8 cellular contexts compared by ENCODE assay signal in the genomic region with DNA sequence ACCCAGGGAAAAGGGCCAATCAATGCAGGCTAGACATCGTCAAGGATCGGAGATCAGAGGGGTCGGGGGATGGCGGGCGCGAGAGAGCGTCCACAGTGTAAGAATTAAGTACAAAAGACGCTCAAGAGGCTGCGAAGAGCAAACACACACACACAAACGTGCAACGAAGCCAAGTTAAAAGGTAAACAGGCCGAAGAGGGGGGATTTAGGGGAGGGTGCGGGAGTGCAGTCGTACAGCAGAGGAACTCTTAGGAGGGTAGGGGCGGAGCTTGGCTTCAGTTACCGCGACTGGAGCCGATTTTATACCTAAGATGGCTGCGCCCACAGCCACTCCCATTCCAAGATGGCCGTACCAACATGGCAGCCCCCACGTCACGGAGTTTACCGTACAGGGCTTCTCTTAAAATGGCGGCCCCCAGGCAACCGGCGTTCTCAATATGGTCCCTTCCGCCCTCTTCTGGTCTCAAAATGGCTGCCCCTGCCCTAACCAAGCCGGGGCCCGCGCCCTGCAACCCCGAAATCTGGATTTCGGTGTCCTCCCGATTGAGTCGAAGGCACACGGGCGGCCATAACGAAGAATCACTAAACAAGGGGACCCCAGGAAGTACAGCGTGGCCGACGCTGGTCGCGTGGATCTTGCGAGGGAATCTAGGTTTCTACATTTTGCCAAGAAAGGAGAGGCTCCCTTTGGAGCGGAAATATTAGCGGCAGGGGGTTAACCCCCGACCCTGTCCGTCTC. TPM values are rescaled to one million over a fixed set of nuclear protein-coding genes. Genes with fewer than 3 reads are reported as not detected.
A peak's percentile ranks its signal among the peaks of the same experiment; 100 is the strongest.
DNase-seq lines count a peak whose midpoint lies in the region; ATAC-seq and TF ChIP-seq lines count a peak whose summit lies in the region.

No MANE protein-coding gene starts in this region.

- H3K9ac ChIP-seq in parathyroid adenoma, result no peak overlapping the region

- peak; percentile 75 for ATAC-seq in SK-N-SH treated with all-trans-retinoic acid at 6 μM for 48 hours
- ATAC-seq in activated naive CD8-positive, alpha-beta T cell treated with anti-CD3 and anti-CD28 coated beads, Interleukin-2, amount 50 U/mL, for 24 hours, result peak; percentile 76

- no peaks in the 10 kb centered on the region for H3K79me2 ChIP-seq in parathyroid adenoma

- H2AFZ ChIP-seq in parathyroid adenoma, result peak overlapping the region; percentile 93

- no peaks in the 10 kb centered on the region for H3K9me3 ChIP-seq in cardiac muscle cell (ENCODE audit: low read depth)
- H3K9me3 ChIP-seq in parathyroid adenoma (ENCODE audit: control insufficient read depth, low read length), result no peaks in the 10 kb centered on the region
- no peaks in the 10 kb centered on the region for H3K9me3 ChIP-seq in tibial artery

- DNase-seq in EH (ENCODE audit: low read depth) (peak; percentile 99), H4 (ENCODE audit: low spot score) (peak; percentile 97), NAMALWA (ENCODE audit: low spot score) (peak; percentile 98), cardiac muscle cell (ENCODE audit: low read depth in 1 of 2, low spot score in 1 of 2) (peak; percentile 99), tibial artery (peak; percentile 99)
- peak; percentile 93 for DNase-seq in activated naive CD8-positive, alpha-beta T cell treated with anti-CD3 and anti-CD28 coated beads, Interleukin-2, amount 50 U/mL, for 24 hours

- H3K4me1 ChIP-seq in cardiac muscle cell (ENCODE audit: low read depth) (peaks cover 25% of the 10 kb centered on the region), parathyroid adenoma (peaks cover 7% of the 10 kb centered on the region), tibial artery (peaks cover 0 to 40% (median 35%) of the 10 kb centered on the region in 4 donors)

- peak overlapping the region; percentile 82 for H3K4me2 ChIP-seq in parathyroid adenoma (ENCODE audit: low read length)

- peak overlapping the region; percentile 95 for H3K27ac Mint-ChIP-seq in activated naive CD8-positive, alpha-beta T cell treated with anti-CD3 and anti-CD28 coated beads, Interleukin-2, amount 50 U/mL, for 24 hours

- H3K36me3 ChIP-seq in cardiac muscle cell (peaks cover 27% of the 10 kb centered on the region), parathyroid adenoma (ENCODE audit: control insufficient read depth, insufficient read depth, low read length) (no peaks in the 10 kb centered on the region), tibial artery (peaks cover 26 to 39% (median 37%) of the 10 kb centered on the region in 3 donors)

- H3K4me3 Mint-ChIP-seq in activated naive CD8-positive, alpha-beta T cell treated with anti-CD3 and anti-CD28 coated beads, Interleukin-2, amount 50 U/mL, for 24 hours, result peak overlapping the region; percentile 90

- H3K9me3 Mint-ChIP-seq in activated naive CD8-positive, alpha-beta T cell treated with anti-CD3 and anti-CD28 coated beads, Interleukin-2, amount 50 U/mL, for 24 hours, result no peaks in the 10 kb centered on the region

- no peaks in the 10 kb centered on the region for H3K27me3 Mint-ChIP-seq in activated naive CD8-positive, alpha-beta T cell treated with anti-CD3 and anti-CD28 coated beads, Interleukin-2, amount 50 U/mL, for 24 hours

- H3K4me1 Mint-ChIP-seq in activated naive CD8-positive, alpha-beta T cell treated with anti-CD3 and anti-CD28 coated beads, Interleukin-2, amount 50 U/mL, for 24 hours, result peaks cover 77% of the 10 kb centered on the region

- peak overlapping the region; percentile 32 for H3K4me3 ChIP-seq in cardiac muscle cell
- peak overlapping the region; percentile 63 for H3K4me3 ChIP-seq in parathyroid adenoma (ENCODE audit: low read depth, low read length)
- peak overlapping the region; percentile 58 to 64 for H3K4me3 ChIP-seq in tibial artery

- intact Hi-C loops in tibial artery (cut with DNase I; ENCODE audit: low total_unique reads), result loop anchor here (10.0 kb wide), 1 partner anchor 95 kb away; the partner anchor contains the start of genes EML3 and ROM1

- no peak for TF ChIP-seq CTCF in cardiac muscle cell (IDR thresholded peaks at IDR 0.05; ENCODE audit: low read depth, low read length)
- TF ChIP-seq CTCF in parathyroid adenoma (IDR thresholded peaks at IDR 0.05), result no peak
- peak in 1 of 2 experiments; percentile 13 for TF ChIP-seq CTCF in tibial artery (IDR thresholded peaks at IDR 0.05)

- H3K27ac ChIP-seq in cardiac muscle cell, result peak overlapping the region; percentile 99
- peak overlapping the region; percentile 94 for H3K27ac ChIP-seq in parathyroid adenoma
- peak overlapping the region; percentile 91 to 96 for H3K27ac ChIP-seq in tibial artery

- H3K27me3 ChIP-seq in cardiac muscle cell (no peaks in the 10 kb centered on the region), parathyroid adenoma (ENCODE audit: control insufficient read depth, insufficient read depth, low read length) (no peaks in the 10 kb centered on the region), tibial artery (no peaks in the 10 kb centered on the region)

- peaks cover 48% of the 10 kb centered on the region for H3K36me3 Mint-ChIP-seq in activated naive CD8-positive, alpha-beta T cell treated with anti-CD3 and anti-CD28 coated beads, Interleukin-2, amount 50 U/mL, for 24 hours (ENCODE audit: low read depth)

TF ChIP-seq in SK-N-SH treated with all-trans-retinoic acid at 6 μM for 48 hours, 23 proteins besides CTCF, POLR2A, EP300 and RAD21 (continues in another document):
- peak; percentile 54; the same call in 1 of the 2 replicates for TF ChIP-seq PATZ1 (CRISPR knock-in tag; IDR thresholded peaks at IDR 0.05; ENCODE audit: borderline replicate concordance)
- TF ChIP-seq, protein P1, sequence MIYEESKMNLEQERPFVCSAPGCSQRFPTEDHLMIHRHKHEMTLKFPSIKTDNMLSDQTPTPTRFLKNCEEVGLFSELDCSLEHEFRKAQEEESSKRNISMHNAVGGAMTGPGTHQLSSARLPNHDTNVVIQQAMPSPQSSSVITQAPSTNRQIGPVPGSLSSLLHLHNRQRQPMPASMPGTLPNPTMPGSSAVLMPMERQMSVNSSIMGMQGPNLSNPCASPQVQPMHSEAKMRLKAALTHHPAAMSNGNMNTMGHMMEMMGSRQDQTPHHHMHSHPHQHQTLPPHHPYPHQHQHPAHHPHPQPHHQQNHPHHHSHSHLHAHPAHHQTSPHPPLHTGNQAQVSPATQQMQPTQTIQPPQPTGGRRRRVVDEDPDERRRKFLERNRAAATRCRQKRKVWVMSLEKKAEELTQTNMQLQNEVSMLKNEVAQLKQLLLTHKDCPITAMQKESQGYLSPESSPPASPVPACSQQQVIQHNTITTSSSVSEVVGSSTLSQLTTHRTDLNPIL (CRISPR knock-in tag; IDR thresholded peaks at IDR 0.05; ENCODE audit: low read depth), result no peak
- TF ChIP-seq CSDC2 (CRISPR knock-in tag; IDR thresholded peaks at IDR 0.05), result peak; percentile 71; the same call in 1 of the 2 replicates
- TF ChIP-seq POU6F1 (CRISPR knock-in tag; IDR thresholded peaks at IDR 0.05; ENCODE audit: borderline replicate concordance, low read depth), result no peak
- 0 out of 2 replicates have a peak, but pooled peaks have one; percentile 45 for TF ChIP-seq ZC3H10 (CRISPR knock-in tag; IDR thresholded peaks at IDR 0.05)
- 0 out of 2 replicates have a peak, but pooled peaks have one; percentile 36 for TF ChIP-seq ZNF8 (CRISPR knock-in tag; IDR thresholded peaks at IDR 0.05)

RNA-seq across cellular contexts. Expression of gene GNG3, which starts 2.0 kb away (rescaled TPM):
- total RNA-seq in H4 (2014; rRNA removed; shearing (Covaris generic)), result 0.41 TPM in 1 of 2 replicates, not detected in the other
- 0.67 TPM in 1 of 2 replicates, not detected in the other for total RNA-seq in cardiac muscle cell
- polyA plus RNA-seq in cardiac muscle cell, result 2.6 and 3.0 TPM in 2 replicates

RNA-seq across cellular contexts. Expression of gene BSCL2, which starts 2.2 kb away (rescaled TPM):
- total RNA-seq in H4 (2014; rRNA removed; shearing (Covaris generic)), result 128 TPM in 2 replicates
- total RNA-seq in cardiac muscle cell, result 70.3 and 73.8 TPM in 2 replicates
- polyA plus RNA-seq in cardiac muscle cell, result 73.7 and 79.2 TPM in 2 replicates

RNA-seq across cellular contexts. Expression of gene HNRNPUL2, which starts 17.8 kb away (rescaled TPM):
- 4.7 and 5.0 TPM in 2 replicates for total RNA-seq in H4 (2014; rRNA removed; shearing (Covaris generic))
- total RNA-seq in cardiac muscle cell, result 13.7 and 20.0 TPM in 2 replicates
- 2.9 and 3.2 TPM in 2 replicates for polyA plus RNA-seq in cardiac muscle cell

RNA-seq across cellular contexts. Expression of gene TTC9C, which starts 18.9 kb away (rescaled TPM):
- 35.0 and 46.9 TPM in 2 replicates for total RNA-seq in H4 (2014; rRNA removed; shearing (Covaris generic))
- total RNA-seq in cardiac muscle cell, result 36.3 and 37.3 TPM in 2 replicates
- polyA plus RNA-seq in cardiac muscle cell, result 39.0 and 45.1 TPM in 2 replicates

RNA-seq across cellular contexts. Expression of gene LRRN4CL, which starts 20.1 kb away (rescaled TPM):
- total RNA-seq in H4 (2014; rRNA removed; shearing (Covaris generic)), result 0.14 TPM in 1 of 2 replicates, not detected in the other
- 0.81 and 1.9 TPM in 2 replicates for total RNA-seq in cardiac muscle cell
- polyA plus RNA-seq in cardiac muscle cell, result 0.24 TPM in 1 of 2 replicates, not detected in the other

Comparison
In these comparisons a context has a peak if more than half of its experiments do, and no peak if none do; other contexts are left out.
1. Peak in every context shown above with its lines: DNase-seq, ATAC-seq, H3K4me3 ChIP-seq and H3K27ac ChIP-seq.